In the genomic region with DNA sequence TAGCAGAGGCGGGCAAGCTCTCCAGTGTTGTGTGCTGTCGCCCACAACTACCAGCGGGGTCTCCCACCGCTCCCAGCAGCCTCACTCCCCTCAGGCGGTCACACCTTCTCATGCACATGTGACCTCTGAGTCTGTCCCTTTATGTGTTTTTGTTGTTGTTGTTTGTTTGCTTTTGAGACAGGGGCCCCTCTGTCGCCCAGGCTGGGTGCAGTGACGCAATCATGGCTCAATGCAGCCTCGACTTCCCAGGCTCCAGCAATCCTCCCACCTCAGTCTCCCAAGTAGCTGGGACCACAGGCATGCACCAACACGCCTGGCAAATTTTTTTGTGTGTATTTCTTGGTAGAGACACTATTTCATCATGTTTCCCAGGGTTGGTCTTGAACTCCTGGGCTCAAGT, we compare ENCODE assay signal across 9 cellular contexts. TPM values are rescaled to one million over a fixed set of nuclear protein-coding genes. Genes with fewer than 3 reads are reported as not detected.
DNase-seq lines count a peak whose midpoint lies in the region; ATAC-seq and TF ChIP-seq lines count a peak whose summit lies in the region.
"Had no signal": no experiment of that assay in that cellular context is flagged by ENCODE, and none has a peak within 500 bp of the region (broad histone marks: within the 10 kb centered on the region; RNA-seq: fewer than 3 reads in every experiment).

No MANE protein-coding gene starts in this region.

- H3K4me1 ChIP-seq in DND-41 (ENCODE audit: insufficient read depth, low read length) (peaks cover 38% of the 10 kb centered on the region), OCI-LY1 (ENCODE audit: insufficient read depth, low read length, severe bottlenecking) (peaks cover 18% of the 10 kb centered on the region), neuronal stem cell (ENCODE audit: control insufficient read depth in 2 of 2, insufficient read depth in 1 of 2, low read depth in 1 of 2, low read length in 2 of 2) (peaks cover 8 to 12% of the 10 kb centered on the region in 2 donors)
- H3K4me1 ChIP-seq in effector memory CD4-positive, alpha-beta T cell (ENCODE audit: control insufficient read depth, insufficient read depth, low read length, poor library complexity, severe bottlenecking): peaks cover 9% of the 10 kb centered on the region

- H3K23ac ChIP-seq in neuronal stem cell (ENCODE audit: low read depth, low read length, poor library complexity): no peak overlapping the region

- no peak overlapping the region for H3K14ac ChIP-seq in neuronal stem cell (ENCODE audit: low read length)

- no peak overlapping the region for H2BK12ac ChIP-seq in neuronal stem cell (ENCODE audit: low read length)

- no peaks in the 10 kb centered on the region for H3K27me3 ChIP-seq in DND-41 (ENCODE audit: insufficient read depth, low read length, poor library complexity)
- no peaks in the 10 kb centered on the region for H3K27me3 ChIP-seq in OCI-LY1 (ENCODE audit: insufficient read depth, low read length)
- no peaks in the 10 kb centered on the region for H3K27me3 ChIP-seq in effector memory CD4-positive, alpha-beta T cell (replicated peaks; ENCODE audit: control insufficient read depth, insufficient read depth, low read length, poor library complexity, severe bottlenecking)
- no peaks in the 10 kb centered on the region for H3K27me3 ChIP-seq in neuronal stem cell (ENCODE audit: control insufficient read depth in 3 of 3, insufficient read depth in 3 of 3, low read depth in 1 of 3, low read length in 3 of 3)

- no peak overlapping the region for H4K91ac ChIP-seq in neuronal stem cell (ENCODE audit: low read depth, low read length, poor library complexity)

- no peak overlapping the region for H2AFZ ChIP-seq in DND-41 (ENCODE audit: low read depth, low read length)
- no peak overlapping the region for H2AFZ ChIP-seq in OCI-LY1 (ENCODE audit: low read length)
- H2AFZ ChIP-seq in neuronal stem cell (ENCODE audit: low read length): no peak overlapping the region

- H3K27ac ChIP-seq in DND-41 (ENCODE audit: low read length) (peak overlapping the region; percentile 80; the same call in 1 of the 2 replicates), OCI-LY1 (ENCODE audit: low read depth, low read length, poor library complexity, severe bottlenecking) (no peak overlapping the region), neuronal stem cell (replicated peaks; ENCODE audit: low read length) (no peak overlapping the region)
- H3K27ac ChIP-seq in effector memory CD4-positive, alpha-beta T cell (ENCODE audit: insufficient read depth, low read length, poor library complexity, severe bottlenecking): peak overlapping the region; percentile 15

- H2BK15ac ChIP-seq in neuronal stem cell (ENCODE audit: low read length): no peak overlapping the region

- H3K9me3 ChIP-seq in DND-41 (ENCODE audit: insufficient read depth, low read length, severe bottlenecking) (no peaks in the 10 kb centered on the region), OCI-LY1 (ENCODE audit: low read length) (no peaks in the 10 kb centered on the region), neuronal stem cell (replicated peaks in 1 of 2; ENCODE audit: control insufficient read depth in 2 of 2, insufficient read depth in 1 of 2, low read depth in 1 of 2, low read length in 2 of 2) (no peaks in the 10 kb centered on the region)
- no peaks in the 10 kb centered on the region for H3K9me3 ChIP-seq in effector memory CD4-positive, alpha-beta T cell (ENCODE audit: control insufficient read depth, low read length)

- TF ChIP-seq CTCF in DND-41 (IDR thresholded peaks at IDR 0.05; ENCODE audit: borderline replicate concordance, extremely low read depth, low read length, poor library complexity, severe bottlenecking) (no peak), OCI-LY1 (IDR thresholded peaks at IDR 0.05; ENCODE audit: low read length) (no peak)

- H3K79me1 ChIP-seq in neuronal stem cell (ENCODE audit: low read depth, low read length): peaks cover 10% of the 10 kb centered on the region

- peaks cover 48% of the 10 kb centered on the region for H3K36me3 ChIP-seq in DND-41 (ENCODE audit: insufficient read depth, low read length)
- peaks cover 34% of the 10 kb centered on the region for H3K36me3 ChIP-seq in OCI-LY1 (ENCODE audit: insufficient read depth, low read length)
- peaks cover 7% of the 10 kb centered on the region for H3K36me3 ChIP-seq in effector memory CD4-positive, alpha-beta T cell (ENCODE audit: control insufficient read depth, insufficient read depth, low read length)
- H3K36me3 ChIP-seq in neuronal stem cell (replicated peaks in 1 of 2; ENCODE audit: control insufficient read depth in 2 of 2, insufficient read depth in 2 of 2, low read length in 2 of 2): peaks cover 12 to 60% of the 10 kb centered on the region in 2 donors

- no peak overlapping the region for H3K4ac ChIP-seq in neuronal stem cell (ENCODE audit: low read length)

- H3K4me2 ChIP-seq in DND-41 (ENCODE audit: insufficient read depth, low read length) (peak overlapping the region; percentile 78), OCI-LY1 (ENCODE audit: low read length) (peak overlapping the region; percentile 90), neuronal stem cell (ENCODE audit: insufficient read depth, low read length, poor library complexity, severe bottlenecking) (no peak overlapping the region)

- H2BK5ac ChIP-seq in neuronal stem cell (ENCODE audit: low read length): no peak overlapping the region

- H2AK5ac ChIP-seq in neuronal stem cell (ENCODE audit: low read depth, low read length): no peak overlapping the region

- peak overlapping the region; percentile 95 to 97; a peak in 3 of 4 replicates for H3K4me3 ChIP-seq in DND-41 (ENCODE audit: low read depth in 1 of 2, low read length in 2 of 2)
- H3K4me3 ChIP-seq in OCI-LY1 (ENCODE audit: low read depth, low read length, poor library complexity, severe bottlenecking): peak overlapping the region; percentile 99
- peak overlapping the region; percentile 81 for H3K4me3 ChIP-seq in effector memory CD4-positive, alpha-beta T cell (ENCODE audit: insufficient read depth, low read depth, low read length, poor library complexity, severe bottlenecking)
- peak overlapping the region in 1 of 2 donors; percentile 86 for H3K4me3 ChIP-seq in neuronal stem cell (ENCODE audit: low read length in 2 of 2)

- DNase-seq in DND-41 (no peak), neuronal stem cell (ENCODE audit: low spot score) (no peak), Kasumi-1 (lab: John Stamatoyannopoulos, UW) (no peak), NCI-H446 (lab: John Stamatoyannopoulos, UW) (no peak)
- DNase-seq in effector memory CD4-positive, alpha-beta T cell: no peak
- DNase-seq: left cardiac atrium had no signal

- no peaks in the 10 kb centered on the region for H3F3A ChIP-seq in OCI-LY1 (ENCODE audit: insufficient read depth, low read length)

- no CpG with 5 or more reads among the region's 9 CpGs for WGBS in neuronal stem cell (ENCODE audit: extremely low coverage in 2 of 2, insufficient read length in 2 of 2, insufficient replicate concordance in 1 of 2), 2 donors

- no peaks in the 10 kb centered on the region for H3K9me2 ChIP-seq in OCI-LY1 (ENCODE audit: low read depth, low read length)

- H3K79me2 ChIP-seq in DND-41 (ENCODE audit: insufficient read depth, low read length): peaks cover 84% of the 10 kb centered on the region
- peaks cover 22% of the 10 kb centered on the region for H3K79me2 ChIP-seq in OCI-LY1 (ENCODE audit: insufficient read depth, low read length)

- peak overlapping the region; percentile 94 for H3K9ac ChIP-seq in DND-41 (ENCODE audit: low read depth, low read length)
- peak overlapping the region; percentile 87; the same call in 1 of the 2 replicates for H3K9ac ChIP-seq in OCI-LY1 (ENCODE audit: low read length)
- H3K9ac ChIP-seq in neuronal stem cell (ENCODE audit: low read depth, low read length, poor library complexity): peak overlapping the region; percentile 30

- no peak overlapping the region for H2BK120ac ChIP-seq in neuronal stem cell (ENCODE audit: low read depth, low read length)

- no peak overlapping the region for H3K18ac ChIP-seq in neuronal stem cell (ENCODE audit: low read length)

- H4K20me1 ChIP-seq in DND-41 (ENCODE audit: insufficient read depth, low read length): peaks cover 16% of the 10 kb centered on the region
- no peaks in the 10 kb centered on the region for H4K20me1 ChIP-seq in OCI-LY1 (ENCODE audit: insufficient read depth, low read length)

- H4K8ac ChIP-seq in neuronal stem cell (ENCODE audit: low read depth, low read length): no peak overlapping the region

- ATAC-seq in DND-41 (ENCODE audit: insufficient read depth, low read depth): no peak
- ATAC-seq in GM19395 (IDR thresholded peaks at IDR 0.05; ENCODE audit: unreplicated experiment): no peak
- no peak for ATAC-seq in HG02588 (IDR thresholded peaks at IDR 0.05; ENCODE audit: unreplicated experiment)
- ATAC-seq: left cardiac atrium had no signal

RNA-seq across cellular contexts. Expression of a gene that starts 1.5 kb away (rescaled TPM):
- polyA plus RNA-seq in neuronal stem cell (2013, experiment 1 of 2): 67.4 TPM
- 65.7 TPM for polyA plus RNA-seq in neuronal stem cell (2013, experiment 2 of 2)

RNA-seq across cellular contexts. Expression of a gene that starts 1.6 kb away (rescaled TPM):
- polyA plus RNA-seq in neuronal stem cell (2013, experiment 1 of 2): 4.5 TPM
- 4.8 TPM for polyA plus RNA-seq in neuronal stem cell (2013, experiment 2 of 2)

RNA-seq across cellular contexts. Expression of a gene that starts 25.8 kb away (rescaled TPM):
- polyA plus RNA-seq in neuronal stem cell (2013, experiment 1 of 2): 640 TPM
- polyA plus RNA-seq in neuronal stem cell (2013, experiment 2 of 2): 634 TPM

RNA-seq across cellular contexts. Expression of a gene that starts 31.4 kb away (rescaled TPM):
- 118 TPM for polyA plus RNA-seq in neuronal stem cell (2013, experiment 1 of 2)
- 113 TPM for polyA plus RNA-seq in neuronal stem cell (2013, experiment 2 of 2)

RNA-seq across cellular contexts. Expression of a gene that starts 31.8 kb away (rescaled TPM):
- 126 TPM for polyA plus RNA-seq in neuronal stem cell (2013, experiment 1 of 2)
- polyA plus RNA-seq in neuronal stem cell (2013, experiment 2 of 2): 129 TPM

Comparison
In these comparisons a context has a peak if more than half of its experiments do, and no peak if none do; other contexts are left out.
1. H3K27ac ChIP-seq: peak in DND-41 (single experiment) and effector memory CD4-positive, alpha-beta T cell (single experiment); none in OCI-LY1 (single experiment) and neuronal stem cell (single experiment).
2. H3K9ac ChIP-seq: peak in every context shown above with its lines; median percentile 94 in DND-41; 87 in OCI-LY1; 30 in neuronal stem cell.